ENCODE assay signal across 31 cellular contexts in genomic region chr5:59921816-59922215, GRCh38.
"Had no signal": no experiment of that assay in that cellular context is flagged by ENCODE, and none has a peak within 500 bp of the region (broad histone marks: within the 10 kb centered on the region; RNA-seq: fewer than 3 reads in every experiment).

No MANE protein-coding gene starts in this region.

- H3K79me2 ChIP-seq: hepatocyte had no signal

- ATAC-seq: esophagus mucosa; gastrocnemius medialis; heart left ventricle; left lobe of liver; naive thymus-derived CD4-positive, alpha-beta T cell; psoas muscle; right cardiac atrium; stimulated activated naive CD8-positive, alpha-beta T cell treated with anti-CD3 and anti-CD28 coated beads, Interleukin-15, Interleukin-2, amounts not matched to agents 100 U/mL and 50 U/mL, for 24 hours had no signal

- H3K4me2 ChIP-seq: hepatocyte had no signal

- FAIRE-seq: colon, keratinocyte, urothelium cell line had no signal

- H2AFZ ChIP-seq: hepatocyte had no signal

- H3K27ac ChIP-seq: dorsolateral prefrontal cortex, epithelial cell of prostate, gastrocnemius medialis, heart left ventricle, hepatocyte, ovary, psoas muscle, skin epidermis, spleen, testis, tibial artery had no signal

- H3K9me3 Mint-ChIP-seq: nephron; stimulated activated memory B cell treated with anti-CD40 and anti-IgM and Interleukin-4, amounts not matched to agents 10 μg/mL and 1 μg/mL and 100 μg/mL, for 72 hours; type B pancreatic cell had no signal

- H3K36me3 ChIP-seq: gastrocnemius medialis, heart left ventricle, ovary, spleen, tibial artery had no signal

- H3K27me3 ChIP-seq: dorsolateral prefrontal cortex, gastrocnemius medialis, hepatocyte, ovary, spleen, testis, tibial artery had no signal

- H3K4me3 ChIP-seq: dorsolateral prefrontal cortex, gastrocnemius medialis, heart left ventricle, hepatocyte, lung, ovary, psoas muscle, skin epidermis, spleen, testis, tibial artery had no signal

- H3K27ac Mint-ChIP-seq: naive thymus-derived CD4-positive, alpha-beta T cell; nephron; stimulated activated memory B cell treated with anti-CD40 and anti-IgM and Interleukin-4, amounts not matched to agents 10 μg/mL and 1 μg/mL and 100 μg/mL, for 72 hours; type B pancreatic cell had no signal

- H3K27me3 Mint-ChIP-seq: stimulated activated memory B cell treated with anti-CD40 and anti-IgM and Interleukin-4, amounts not matched to agents 10 μg/mL and 1 μg/mL and 100 μg/mL, for 72 hours; type B pancreatic cell had no signal

- H3K4me3 Mint-ChIP-seq: naive thymus-derived CD4-positive, alpha-beta T cell; nephron; stimulated activated memory B cell treated with anti-CD40 and anti-IgM and Interleukin-4, amounts not matched to agents 10 μg/mL and 1 μg/mL and 100 μg/mL, for 72 hours; type B pancreatic cell had no signal

- DNase-seq: dorsolateral prefrontal cortex; effector CD4-positive, alpha-beta T cell; foreskin fibroblast; gastrocnemius medialis; heart left ventricle; mesenchymal stem cell; midbrain; naive thymus-derived CD4-positive, alpha-beta T cell; occipital lobe; ovary; posterior cingulate gyrus; psoas muscle; right cardiac atrium; spleen; stimulated activated CD4-positive, alpha-beta T cell treated with anti-CD3 and anti-CD28 coated beads, Interleukin-4, amount 100 ng/mL, for 4 hours; stimulated activated naive CD8-positive, alpha-beta T cell treated with anti-CD3 and anti-CD28 coated beads, Interleukin-15, Interleukin-2, amounts not matched to agents 100 U/mL and 50 U/mL, for 24 hours; substantia nigra; testis; tibial artery had no signal

- H3K36me3 Mint-ChIP-seq: naive thymus-derived CD4-positive, alpha-beta T cell; stimulated activated memory B cell treated with anti-CD40 and anti-IgM and Interleukin-4, amounts not matched to agents 10 μg/mL and 1 μg/mL and 100 μg/mL, for 72 hours; type B pancreatic cell had no signal

- H3K4me1 ChIP-seq: gastrocnemius medialis, heart left ventricle, psoas muscle, spleen, testis had no signal

- H3K4me1 Mint-ChIP-seq: naive thymus-derived CD4-positive, alpha-beta T cell; nephron; stimulated activated memory B cell treated with anti-CD40 and anti-IgM and Interleukin-4, amounts not matched to agents 10 μg/mL and 1 μg/mL and 100 μg/mL, for 72 hours had no signal

- H3K9me3 ChIP-seq: gastrocnemius medialis, heart left ventricle, ovary, psoas muscle, spleen, testis, tibial artery had no signal
